Comparison of ENCODE assay signal across 7 cellular contexts in the genomic region with DNA sequence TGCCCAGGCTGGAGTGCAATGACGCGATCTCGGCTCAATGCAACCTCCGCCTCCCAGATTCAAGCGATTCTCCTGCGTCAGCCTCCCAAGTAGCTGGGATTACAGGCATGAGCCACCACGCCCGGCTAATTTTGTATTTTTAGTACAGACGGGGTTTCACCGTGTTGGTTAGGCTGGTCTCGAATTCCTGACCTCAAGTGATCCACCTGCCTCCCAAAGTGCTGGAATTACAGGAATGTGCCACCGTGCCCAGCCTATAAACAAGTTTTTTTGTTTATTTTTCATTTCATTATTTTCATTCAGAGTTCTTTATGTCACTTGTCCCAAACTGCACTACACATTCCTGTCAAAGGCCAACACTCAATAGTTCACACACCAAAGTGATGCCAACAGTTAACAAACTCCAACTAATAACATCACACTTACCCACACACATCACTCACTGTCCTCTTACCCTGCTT. TPM values are rescaled to one million over a fixed set of nuclear protein-coding genes. Genes with fewer than 3 reads are reported as not detected.
A peak's percentile ranks its signal among the peaks of the same experiment; 100 is the strongest.
DNase-seq lines count a peak whose midpoint lies in the region; ATAC-seq and TF ChIP-seq lines count a peak whose summit lies in the region.
"Not testable (repeated sequence)": the region's sequence is repeated elsewhere in the genome, so short reads cannot be mapped to it uniquely, and the experiment has no call there.

No MANE protein-coding gene starts in this region.

- H3K27me3 ChIP-seq in GM23338 (ENCODE audit: insufficient read depth); endodermal cell (ENCODE audit: control insufficient read depth, insufficient read depth, low read length, poor library complexity, severe bottlenecking); neural progenitor cell; stomach: not testable (repeated sequence)

- H3K4me2 ChIP-seq in GM23338 (peak overlapping the region; percentile 32; the same call in 1 of the 2 replicates), OCI-LY7 (ENCODE audit: low read length) (peak overlapping the region; percentile 79)
- not testable (repeated sequence) for H3K4me2 ChIP-seq in neural progenitor cell

- H3K27ac ChIP-seq in GM23338 (ENCODE audit: low read depth) (peak overlapping the region; percentile 74), OCI-LY7 (ENCODE audit: low read depth, low read length, poor library complexity, severe bottlenecking) (peak overlapping the region; percentile 99), neural progenitor cell (peak overlapping the region; percentile 21), stomach (peak overlapping the region in 3 of 5 donors; percentile 16 to 63 (median 37))
- H3K27ac ChIP-seq in endodermal cell (ENCODE audit: low read depth, low read length): not testable (repeated sequence)

- H4K20me1 ChIP-seq in GM23338 (replicated peaks; ENCODE audit: insufficient read depth): peaks cover 20% of the 10 kb centered on the region
- H4K20me1 ChIP-seq in OCI-LY7 (ENCODE audit: insufficient read depth, low read length): not testable (repeated sequence)
- peaks cover 39% of the 10 kb centered on the region for H4K20me1 ChIP-seq in neural progenitor cell (ENCODE audit: low read depth)

- H3K36me3 Mint-ChIP-seq in GM23338 (ENCODE audit: low read depth) (peaks cover 11% of the 10 kb centered on the region; the same call in 2 of the 3 replicates), endodermal cell (ENCODE audit: low read depth) (peaks cover 39% of the 10 kb centered on the region), neural progenitor cell (peaks cover 13% of the 10 kb centered on the region)

- not testable (repeated sequence) for H3F3A ChIP-seq in GM23338 (replicated peaks; ENCODE audit: low read depth); neural progenitor cell (ENCODE audit: low read depth)

- not testable (repeated sequence) for H3K4me3 Mint-ChIP-seq in GM23338, endodermal cell, neural progenitor cell

- not testable (repeated sequence) for DNase-seq in GM23338 (ENCODE audit: low spot score); OCI-LY7 (ENCODE audit: low spot score); endodermal cell; neural progenitor cell (ENCODE audit: low spot score); stomach
- peak; percentile 24 for DNase-seq in astrocyte of the hippocampus (ENCODE audit: low read depth, low spot score)
- DNase-seq in left kidney (ENCODE audit: low read depth, low spot score): peak; percentile 5

- H3K9me3 ChIP-seq in OCI-LY7 (ENCODE audit: low read length); endodermal cell (ENCODE audit: control insufficient read depth, low read length); neural progenitor cell (ENCODE audit: low read depth); stomach: not testable (repeated sequence)

- intact Hi-C loops in OCI-LY7 (cut with micrococcal nuclease; ENCODE audit: unreplicated experiment); stomach (cut with DNase I; ENCODE audit: low total_unique reads): not testable (repeated sequence)

- H2AFZ ChIP-seq in GM23338; OCI-LY7 (ENCODE audit: low read length); neural progenitor cell (replicated peaks): not testable (repeated sequence)

- H3K79me2 ChIP-seq in GM23338 (replicated peaks; ENCODE audit: insufficient read depth): peaks cover 99% of the 10 kb centered on the region
- H3K79me2 ChIP-seq in OCI-LY7 (ENCODE audit: insufficient read depth, low read depth, low read length): peaks cover 97% of the 10 kb centered on the region
- peaks cover 87% of the 10 kb centered on the region for H3K79me2 ChIP-seq in neural progenitor cell (ENCODE audit: low read depth)

- H3K4me1 Mint-ChIP-seq in GM23338 (peaks cover 15% of the 10 kb centered on the region), endodermal cell (peaks cover 24% of the 10 kb centered on the region), neural progenitor cell (peaks cover 18% of the 10 kb centered on the region)

- CTCF ChIA-PET in OCI-LY7 (lab: Charles Lee; ENCODE audit: unreplicated experiment): not testable (repeated sequence)

- not testable (repeated sequence) for H3K27me3 Mint-ChIP-seq in GM23338 (ENCODE audit: insufficient read depth, low read depth, poor library complexity); endodermal cell (ENCODE audit: insufficient read depth); neural progenitor cell (ENCODE audit: insufficient read depth, low read depth)

- WGBS in endodermal cell (ENCODE audit: insufficient coverage in 1 of 2, insufficient read length in 1 of 2), 2 experiments: 88% methylated on average over 12 of the region's 12 CpGs
- WGBS in stomach, 5 donors: 71 to 84% (median 80%) methylated on average over 12 of the region's 12 CpGs

- H3K9ac ChIP-seq in endodermal cell (ENCODE audit: extremely low read depth, low read length, poor library complexity, severe bottlenecking); neural progenitor cell: not testable (repeated sequence)

- not testable (repeated sequence) for TF ChIP-seq POLR2A in stomach (IDR thresholded peaks at IDR 0.05)

- BruUV-seq in OCI-LY7 (replicated peaks; lab: Mats Ljungman, UMichigan): not testable (repeated sequence)

- H3K36me3 ChIP-seq in GM23338 (ENCODE audit: insufficient read depth); neural progenitor cell: not testable (repeated sequence)
- H3K36me3 ChIP-seq in OCI-LY7 (ENCODE audit: insufficient read depth, low read length) (peaks cover 28% of the 10 kb centered on the region), endodermal cell (ENCODE audit: control insufficient read depth, insufficient read depth, low read length) (peaks cover 62% of the 10 kb centered on the region), stomach (peaks cover 12 to 28% (median 22%) of the 10 kb centered on the region in 4 donors)

- TF ChIP-seq EP300 in stomach (IDR thresholded peaks at IDR 0.05): not testable (repeated sequence)

- TF ChIP-seq CTCF in GM23338 (conservative IDR thresholded peaks at IDR 0.05; ENCODE audit: low read depth in 2 of 2); OCI-LY7 (conservative IDR thresholded peaks at IDR 0.05; ENCODE audit: low read length); endodermal cell (conservative IDR thresholded peaks at IDR 0.05); neural progenitor cell (IDR thresholded peaks at IDR 0.05); stomach (IDR thresholded peaks at IDR 0.05): not testable (repeated sequence)

- ATAC-seq in GM23338: not testable (repeated sequence)

- H3K9me2 ChIP-seq in GM23338 (ENCODE audit: insufficient read depth); OCI-LY7 (ENCODE audit: insufficient read depth, low read length): not testable (repeated sequence)

- H3K4me1 ChIP-seq in GM23338 (ENCODE audit: insufficient read depth) (peaks cover 12% of the 10 kb centered on the region), OCI-LY7 (ENCODE audit: insufficient read depth, low read length, poor library complexity, severe bottlenecking) (peaks cover 98% of the 10 kb centered on the region), neural progenitor cell (peaks cover 12% of the 10 kb centered on the region), stomach (peaks cover 30 to 94% (median 66%) of the 10 kb centered on the region in 4 donors)
- not testable (repeated sequence) for H3K4me1 ChIP-seq in endodermal cell (ENCODE audit: control insufficient read depth, insufficient read depth, low read length)

- not testable (repeated sequence) for H3K4me3 ChIP-seq in GM23338; endodermal cell (ENCODE audit: low read length); neural progenitor cell
- H3K4me3 ChIP-seq in OCI-LY7 (ENCODE audit: low read depth, low read length, poor library complexity, severe bottlenecking) (peak overlapping the region; percentile 61), stomach (peak overlapping the region in 1 of 4 donors; percentile 17)

- peak overlapping the region; percentile 28 for H3K27ac Mint-ChIP-seq in GM23338
- peak overlapping the region; percentile 6 for H3K27ac Mint-ChIP-seq in endodermal cell
- peak overlapping the region; percentile 48 for H3K27ac Mint-ChIP-seq in neural progenitor cell

- POLR2A ChIA-PET in OCI-LY7 (lab: Charles Lee): interaction anchor here (0.6 to 1.9 kb wide), 3 partner anchors 9 to 751 kb away, joined by 6 to 10 read pairs (median 6); partner anchors contain the start of genes CUEDC2 and NT5C2

- H3K9me3 Mint-ChIP-seq in GM23338, endodermal cell, neural progenitor cell: not testable (repeated sequence)

RNA-seq across cellular contexts. Expression of gene NT5C2, which starts 9.1 kb away (rescaled TPM):
- 85.4 and 107 TPM in 2 replicates for total RNA-seq in GM23338 (2014; rRNA removed; shearing (Covaris generic))
- polyA plus RNA-seq in GM23338 (2016; fragmentation: Nextera tagmentation; extraction: Ambion mirVana) (27.1 and 33.9 TPM in 2 replicates), stomach (10 to 100 TPM; 21.8 to 37.9 (median 33.3) TPM)
- total RNA-seq in OCI-LY7 (2014; rRNA removed; shearing (Covaris generic)): 72.0 and 73.5 TPM in 2 replicates
- total RNA-seq in OCI-LY7 (2022) (87.3 and 118 TPM in 2 replicates), endodermal cell (100 to 1,000 TPM; 122 to 148 TPM), neural progenitor cell (ENCODE audit: low replicate concordance) (63.6 and 87.2 TPM in 2 replicates), stomach (100 to 1,000 TPM in 1 of 5 donors, 10 to 100 TPM in 4; 20.0 to 176 (median 87.5) TPM)
- polyA plus RNA-seq in endodermal cell (2013, experiment 1 of 2): 61.6 TPM
- polyA plus RNA-seq in endodermal cell (2013, experiment 2 of 2): 58.6 TPM
